In the genomic region with DNA sequence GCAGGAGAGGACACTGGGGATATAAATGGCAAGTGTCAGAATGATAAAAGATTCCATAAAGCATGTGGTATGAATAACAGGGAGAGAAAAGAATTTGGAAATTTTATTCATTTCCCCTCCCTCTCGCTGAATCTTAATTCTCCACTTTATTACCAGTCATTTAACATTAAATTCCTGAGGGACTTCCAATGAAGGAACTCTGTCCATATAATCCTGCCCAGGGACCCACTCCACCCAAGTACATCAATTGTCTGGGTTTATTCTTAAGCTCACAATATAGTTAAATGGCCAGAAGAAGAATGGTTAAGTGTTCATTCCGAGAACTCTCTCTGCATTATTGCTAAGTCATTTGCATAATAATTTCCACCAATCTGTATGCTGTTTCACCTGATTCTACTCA, we compare ENCODE assay signal across 8 cellular contexts.
"Had no signal": no experiment of that assay in that cellular context is flagged by ENCODE, and none has a peak within 500 bp of the region (broad histone marks: within the 10 kb centered on the region; RNA-seq: fewer than 3 reads in every experiment).

No MANE protein-coding gene starts in this region.

- H3K4me3 ChIP-seq: GM12878 had no signal

- DNase-seq: GDM1, GF-D8 had no signal

- FAIRE-seq: G401.6, GM12878, GM12891, GM12892, GM18507, GM19239 had no signal
